18 cellular contexts compared by ENCODE assay signal in the genomic region with DNA sequence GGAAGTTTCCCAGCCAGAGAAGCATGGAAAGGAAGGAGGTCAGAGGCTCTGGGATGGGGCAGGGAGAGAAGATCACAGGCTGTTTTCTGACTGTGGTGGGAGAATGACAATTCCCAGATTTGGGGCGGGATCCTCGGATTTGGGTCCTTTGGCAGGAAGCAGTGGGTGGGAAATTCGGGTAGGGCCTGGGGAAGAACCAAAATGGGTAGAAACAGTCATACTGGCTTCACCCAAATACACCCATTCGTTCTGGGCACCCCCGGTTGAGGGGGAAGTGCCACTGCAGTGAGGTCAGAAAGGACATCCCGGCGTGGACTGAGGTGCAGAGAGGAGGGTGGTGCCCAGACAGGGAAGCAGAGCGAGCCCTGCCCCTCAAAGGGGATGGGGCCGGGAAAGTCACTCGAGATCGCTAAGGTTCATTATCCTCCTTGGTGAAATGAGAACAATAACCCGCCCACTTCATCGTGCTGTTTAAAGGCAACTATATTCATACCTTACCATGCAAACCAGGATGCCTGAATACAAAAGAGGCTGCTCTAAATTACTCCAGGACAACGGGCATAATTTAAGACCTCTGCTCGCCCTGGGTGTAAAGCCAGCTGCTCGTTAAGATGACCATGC. TPM values are rescaled to one million over a fixed set of nuclear protein-coding genes. Genes with fewer than 3 reads are reported as not detected.
DNase-seq lines count a peak whose midpoint lies in the region; ATAC-seq lines count a peak whose summit lies in the region.
"Had no signal": no experiment of that assay in that cellular context is flagged by ENCODE, and none has a peak within 500 bp of the region (broad histone marks: within the 10 kb centered on the region; RNA-seq: fewer than 3 reads in every experiment).

No MANE protein-coding gene starts in this region.

- POLR2A ChIA-PET in activated naive CD8-positive, alpha-beta T cell treated with anti-CD3 and anti-CD28 coated beads, Interleukin-2, amount 10 ng/mL, durations not matched to agents 7 days and 5 days (lab: Charles Lee): no interaction called here
- POLR2A ChIA-PET in naive thymus-derived CD4-positive, alpha-beta T cell (lab: Charles Lee): no interaction called here

- H3K27ac ChIP-seq in angular gyrus (ENCODE audit: low read depth, low read length): peak overlapping the region; percentile 70
- peak overlapping the region; percentile 27 for H3K27ac ChIP-seq in naive thymus-derived CD4-positive, alpha-beta T cell (ENCODE audit: low read depth, low read length)
- H3K27ac ChIP-seq: HL-60 had no signal

- H3K36me3 ChIP-seq in naive thymus-derived CD4-positive, alpha-beta T cell (ENCODE audit: control insufficient read depth in 2 of 3, insufficient read depth in 3 of 3, low read length in 3 of 3): peaks cover 0 to 78% (median 27%) of the 10 kb centered on the region in 3 experiments

- no peaks in the 10 kb centered on the region for H3K27me3 ChIP-seq in naive thymus-derived CD4-positive, alpha-beta T cell (ENCODE audit: control insufficient read depth in 2 of 2, insufficient read depth in 2 of 2, low read length in 2 of 2)

- intact Hi-C loops in naive thymus-derived CD4-positive, alpha-beta T cell (cut with micrococcal nuclease): no loop called here

- peak overlapping the region; percentile 37 for H3K27ac Mint-ChIP-seq in activated naive CD8-positive, alpha-beta T cell treated with anti-CD3 and anti-CD28 coated beads, Interleukin-2, amount 10 ng/mL, durations not matched to agents 7 days and 5 days
- no peak overlapping the region for H3K27ac Mint-ChIP-seq in activated naive CD8-positive, alpha-beta T cell treated with anti-CD3 and anti-CD28 coated beads, Interleukin-2, amount 50 U/mL, for 24 hours
- H3K27ac Mint-ChIP-seq in naive thymus-derived CD4-positive, alpha-beta T cell: peak overlapping the region in 2 of 9 donors; percentile 33 to 45
- peak overlapping the region; percentile 49 for H3K27ac Mint-ChIP-seq in stimulated activated memory B cell treated with anti-CD40 and anti-IgM and Interleukin-4, amounts not matched to agents 10 μg/mL and 1 μg/mL and 100 μg/mL, for 72 hours
- H3K27ac Mint-ChIP-seq: CD8-positive, alpha-beta T cell had no signal

- no peak overlapping the region for H3K4me3 ChIP-seq in naive thymus-derived CD4-positive, alpha-beta T cell (ENCODE audit: low read length)

- no peaks in the 10 kb centered on the region for H3K9me3 ChIP-seq in naive thymus-derived CD4-positive, alpha-beta T cell (ENCODE audit: control insufficient read depth in 2 of 3, low read length in 3 of 3)

- H3K36me3 Mint-ChIP-seq in activated naive CD8-positive, alpha-beta T cell treated with anti-CD3 and anti-CD28 coated beads, Interleukin-2, amount 10 ng/mL, durations not matched to agents 7 days and 5 days: peaks cover 7% of the 10 kb centered on the region
- peaks cover 4% of the 10 kb centered on the region for H3K36me3 Mint-ChIP-seq in activated naive CD8-positive, alpha-beta T cell treated with anti-CD3 and anti-CD28 coated beads, Interleukin-2, amount 50 U/mL, for 24 hours (ENCODE audit: low read depth)
- H3K36me3 Mint-ChIP-seq in naive thymus-derived CD4-positive, alpha-beta T cell: peaks cover 0 to 14% (median 0%) of the 10 kb centered on the region in 5 donors
- H3K36me3 Mint-ChIP-seq in stimulated activated memory B cell treated with anti-CD40 and anti-IgM and Interleukin-4, amounts not matched to agents 10 μg/mL and 1 μg/mL and 100 μg/mL, for 72 hours: peaks cover 33% of the 10 kb centered on the region

- ATAC-seq in activated naive CD8-positive, alpha-beta T cell treated with anti-CD3 and anti-CD28 coated beads, Interleukin-2, amount 10 ng/mL, durations not matched to agents 7 days and 5 days (ENCODE audit: low read depth): no peak
- no peak for ATAC-seq in activated naive CD8-positive, alpha-beta T cell treated with anti-CD3 and anti-CD28 coated beads, Interleukin-2, amount 50 U/mL, for 24 hours
- ATAC-seq in naive thymus-derived CD4-positive, alpha-beta T cell: no peak
- ATAC-seq in stimulated activated memory B cell treated with anti-CD40 and anti-IgM and Interleukin-4, amounts not matched to agents 10 μg/mL and 1 μg/mL and 100 μg/mL, for 72 hours: no peak
- ATAC-seq: CD8-positive, alpha-beta T cell had no signal

- DNase-seq in activated naive CD8-positive, alpha-beta T cell treated with anti-CD3 and anti-CD28 coated beads, Interleukin-2, amount 10 ng/mL, durations not matched to agents 7 days and 5 days: no peak
- no peak for DNase-seq in activated naive CD8-positive, alpha-beta T cell treated with anti-CD3 and anti-CD28 coated beads, Interleukin-2, amount 50 U/mL, for 24 hours
- no peak for DNase-seq in naive thymus-derived CD4-positive, alpha-beta T cell
- DNase-seq in dermis blood vessel endothelial cell (no peak), Ammon's horn (ENCODE audit: low spot score) (no peak)
- DNase-seq: ACHN; AML-193; CD8-positive, alpha-beta T cell; H7; NCI-H187; NCI-H2171; NCI-H446 treated with DMSO at 0.1 percent for 48 hours; NCI-H748 treated with DMSO at 0.1 percent for 48 hours; OCI-M1; SIG-M5 had no signal

- H3K9me3 Mint-ChIP-seq in activated naive CD8-positive, alpha-beta T cell treated with anti-CD3 and anti-CD28 coated beads, Interleukin-2, amount 10 ng/mL, durations not matched to agents 7 days and 5 days: no peaks in the 10 kb centered on the region
- no peaks in the 10 kb centered on the region for H3K9me3 Mint-ChIP-seq in activated naive CD8-positive, alpha-beta T cell treated with anti-CD3 and anti-CD28 coated beads, Interleukin-2, amount 50 U/mL, for 24 hours
- no peaks in the 10 kb centered on the region for H3K9me3 Mint-ChIP-seq in naive thymus-derived CD4-positive, alpha-beta T cell
- H3K9me3 Mint-ChIP-seq in stimulated activated memory B cell treated with anti-CD40 and anti-IgM and Interleukin-4, amounts not matched to agents 10 μg/mL and 1 μg/mL and 100 μg/mL, for 72 hours: no peaks in the 10 kb centered on the region
- H3K9me3 Mint-ChIP-seq: CD8-positive, alpha-beta T cell had no signal

- H3K4me1 Mint-ChIP-seq in activated naive CD8-positive, alpha-beta T cell treated with anti-CD3 and anti-CD28 coated beads, Interleukin-2, amount 10 ng/mL, durations not matched to agents 7 days and 5 days: no peaks in the 10 kb centered on the region
- H3K4me1 Mint-ChIP-seq in activated naive CD8-positive, alpha-beta T cell treated with anti-CD3 and anti-CD28 coated beads, Interleukin-2, amount 50 U/mL, for 24 hours: peaks cover 2% of the 10 kb centered on the region
- H3K4me1 Mint-ChIP-seq in naive thymus-derived CD4-positive, alpha-beta T cell: peaks cover 0 to 11% (median 0%) of the 10 kb centered on the region in 7 donors
- peaks cover 10% of the 10 kb centered on the region for H3K4me1 Mint-ChIP-seq in stimulated activated memory B cell treated with anti-CD40 and anti-IgM and Interleukin-4, amounts not matched to agents 10 μg/mL and 1 μg/mL and 100 μg/mL, for 72 hours

- no peaks in the 10 kb centered on the region for H3K27me3 Mint-ChIP-seq in activated naive CD8-positive, alpha-beta T cell treated with anti-CD3 and anti-CD28 coated beads, Interleukin-2, amount 10 ng/mL, durations not matched to agents 7 days and 5 days
- H3K27me3 Mint-ChIP-seq in activated naive CD8-positive, alpha-beta T cell treated with anti-CD3 and anti-CD28 coated beads, Interleukin-2, amount 50 U/mL, for 24 hours: no peaks in the 10 kb centered on the region
- no peaks in the 10 kb centered on the region for H3K27me3 Mint-ChIP-seq in naive thymus-derived CD4-positive, alpha-beta T cell
- H3K27me3 Mint-ChIP-seq in stimulated activated memory B cell treated with anti-CD40 and anti-IgM and Interleukin-4, amounts not matched to agents 10 μg/mL and 1 μg/mL and 100 μg/mL, for 72 hours: no peaks in the 10 kb centered on the region

- CTCF ChIA-PET in naive thymus-derived CD4-positive, alpha-beta T cell (lab: Charles Lee): no interaction called here

- H3K4me3 Mint-ChIP-seq in activated naive CD8-positive, alpha-beta T cell treated with anti-CD3 and anti-CD28 coated beads, Interleukin-2, amount 10 ng/mL, durations not matched to agents 7 days and 5 days: no peak overlapping the region
- no peak overlapping the region for H3K4me3 Mint-ChIP-seq in activated naive CD8-positive, alpha-beta T cell treated with anti-CD3 and anti-CD28 coated beads, Interleukin-2, amount 50 U/mL, for 24 hours
- H3K4me3 Mint-ChIP-seq in naive thymus-derived CD4-positive, alpha-beta T cell: no peak overlapping the region
- no peak overlapping the region for H3K4me3 Mint-ChIP-seq in stimulated activated memory B cell treated with anti-CD40 and anti-IgM and Interleukin-4, amounts not matched to agents 10 μg/mL and 1 μg/mL and 100 μg/mL, for 72 hours
- H3K4me3 Mint-ChIP-seq: CD8-positive, alpha-beta T cell had no signal

- no peaks in the 10 kb centered on the region for H3K4me1 ChIP-seq in naive thymus-derived CD4-positive, alpha-beta T cell (ENCODE audit: control insufficient read depth in 2 of 2, insufficient read depth in 2 of 2, low read length in 2 of 2)

RNA-seq across cellular contexts. Expression of gene TNK2, which starts 28.8 kb away (rescaled TPM):
- total RNA-seq in activated naive CD8-positive, alpha-beta T cell treated with anti-CD3 and anti-CD28 coated beads, Interleukin-2, amount 10 ng/mL, durations not matched to agents 7 days and 5 days: 100 to 1,000 TPM; 136 to 166 TPM
- 100 to 1,000 TPM; 128 to 196 (median 188) TPM for total RNA-seq in naive thymus-derived CD4-positive, alpha-beta T cell
- 1 to 10 TPM; 2.0 to 2.6 TPM for polyA plus RNA-seq in naive thymus-derived CD4-positive, alpha-beta T cell
- total RNA-seq in dermis blood vessel endothelial cell: 16.6 and 20.1 TPM in 2 replicates
